ENCODE assay signal across 20 cellular contexts in genomic region chr11:16293204-16293681, GRCh38.
DNase-seq lines count a peak whose midpoint lies in the region; TF ChIP-seq lines count a peak whose summit lies in the region.
"Had no signal": no experiment of that assay in that cellular context is flagged by ENCODE, and none has a peak within 500 bp of the region (broad histone marks: within the 10 kb centered on the region; RNA-seq: fewer than 3 reads in every experiment).

No MANE protein-coding gene starts in this region.

- H3K27ac ChIP-seq in mesodermal cell (ENCODE audit: low read depth, low read length, severe bottlenecking) (peak overlapping the region; percentile 39), tibial nerve (peak overlapping the region in 2 of 4 donors; percentile 20 to 50)
- H3K27ac ChIP-seq: esophagus squamous epithelium, RWPE1 had no signal

- H3K9ac ChIP-seq in endocrine pancreas (ENCODE audit: control insufficient read depth, insufficient read depth, low read length) = no peak overlapping the region

- H3K36me3 ChIP-seq in endocrine pancreas (ENCODE audit: control insufficient read depth, insufficient read depth, low read length) (no peaks in the 10 kb centered on the region), mesodermal cell (ENCODE audit: control insufficient read depth, insufficient read depth, low read length) (no peaks in the 10 kb centered on the region), tibial nerve (no peaks in the 10 kb centered on the region)
- H3K36me3 ChIP-seq: esophagus squamous epithelium had no signal

- no CpG with 5 or more reads among the region's 2 CpGs for WGBS in mesodermal cell (ENCODE audit: insufficient coverage in 2 of 2), 2 experiments
- 17 to 27% methylated on average over 2 of the region's 2 CpGs for WGBS in tibial nerve, 2 donors

- no peak for TF ChIP-seq CTCF in tibial nerve (IDR thresholded peaks at IDR 0.05)

- H3K9me3 ChIP-seq in endocrine pancreas (ENCODE audit: control insufficient read depth, low read length) (no peaks in the 10 kb centered on the region), mesodermal cell (ENCODE audit: control insufficient read depth, low read length) (no peaks in the 10 kb centered on the region), tibial nerve (no peaks in the 10 kb centered on the region)
- H3K9me3 ChIP-seq: esophagus squamous epithelium had no signal

- H3K4me3 ChIP-seq in endocrine pancreas (ENCODE audit: control insufficient read depth, insufficient read depth, low read length) = peak overlapping the region; percentile 48
- no peak overlapping the region for H3K4me3 ChIP-seq in mesodermal cell (ENCODE audit: extremely low read depth, insufficient read depth, low read length, poor library complexity, severe bottlenecking)
- no peak overlapping the region for H3K4me3 ChIP-seq in tibial nerve
- H3K4me3 ChIP-seq: esophagus squamous epithelium had no signal

- TF ChIP-seq POLR2A in tibial nerve (IDR thresholded peaks at IDR 0.05) = no peak

- TF ChIP-seq EP300 in tibial nerve (IDR thresholded peaks at IDR 0.05) = no peak

- H3K4me1 ChIP-seq in endocrine pancreas (ENCODE audit: control insufficient read depth, insufficient read depth, low read length) (peaks cover 23% of the 10 kb centered on the region), mesodermal cell (ENCODE audit: control insufficient read depth, insufficient read depth, low read length, poor library complexity, severe bottlenecking) (peaks cover 7% of the 10 kb centered on the region), tibial nerve (peaks cover 0 to 16% (median 0%) of the 10 kb centered on the region in 4 donors)

- DNase-seq in DMS 273 (lab: John Stamatoyannopoulos, UW; ENCODE audit: unreplicated experiment) = peak; percentile 37
- DNase-seq in NCI-H226 = peak; percentile 19
- DNase-seq in tibial nerve (ENCODE audit: low spot score in 2 of 2) = no peak
- DNase-seq in kidney tubule cell (ENCODE audit: low spot score) = no peak
- no peak for DNase-seq in activated CD4-positive, CD25-positive, alpha-beta regulatory T cell (lab: John Stamatoyannopoulos, UW)
- no peak for DNase-seq in SHP77 treated with DMSO at 0.1 percent for 48 hours (lab: John Stamatoyannopoulos, UW)
- DNase-seq: activated CD4-positive, alpha-beta T cell treated with anti-CD3 and anti-CD28 coated beads, Interleukin-2, amount 50 U/mL, for 4 hours; activated T-cell treated with anti-CD3 and anti-CD28 coated beads, Interleukin-2, amount 50 U/mL, for 48 hours; amniotic stem cell; dermis blood vessel endothelial cell; DMS53; esophagus squamous epithelium; H7; midbrain; NCI-H1436; stimulated activated CD4-positive, alpha-beta T cell treated with anti-CD3 and anti-CD28 coated beads, Interleukin-15, amount 100 ng/mL, for 24 hours; T1000 had no signal

- no peaks in the 10 kb centered on the region for H3K27me3 ChIP-seq in endocrine pancreas (ENCODE audit: control insufficient read depth, insufficient read depth, low read length)
- H3K27me3 ChIP-seq in tibial nerve = no peaks in the 10 kb centered on the region
- H3K27me3 ChIP-seq: esophagus squamous epithelium had no signal

Comparison
In these comparisons a context has a peak if more than half of its experiments do, and no peak if none do; other contexts are left out.
1. DNase-seq: peak in DMS 273 (single experiment) and NCI-H226 (single experiment); none in tibial nerve (0 of 2), kidney tubule cell (single experiment), activated CD4-positive, CD25-positive, alpha-beta regulatory T cell (0 of 4) and SHP77 treated with DMSO at 0.1 percent for 48 hours (single experiment).